6 cellular contexts compared by ENCODE assay signal in the genomic region with DNA sequence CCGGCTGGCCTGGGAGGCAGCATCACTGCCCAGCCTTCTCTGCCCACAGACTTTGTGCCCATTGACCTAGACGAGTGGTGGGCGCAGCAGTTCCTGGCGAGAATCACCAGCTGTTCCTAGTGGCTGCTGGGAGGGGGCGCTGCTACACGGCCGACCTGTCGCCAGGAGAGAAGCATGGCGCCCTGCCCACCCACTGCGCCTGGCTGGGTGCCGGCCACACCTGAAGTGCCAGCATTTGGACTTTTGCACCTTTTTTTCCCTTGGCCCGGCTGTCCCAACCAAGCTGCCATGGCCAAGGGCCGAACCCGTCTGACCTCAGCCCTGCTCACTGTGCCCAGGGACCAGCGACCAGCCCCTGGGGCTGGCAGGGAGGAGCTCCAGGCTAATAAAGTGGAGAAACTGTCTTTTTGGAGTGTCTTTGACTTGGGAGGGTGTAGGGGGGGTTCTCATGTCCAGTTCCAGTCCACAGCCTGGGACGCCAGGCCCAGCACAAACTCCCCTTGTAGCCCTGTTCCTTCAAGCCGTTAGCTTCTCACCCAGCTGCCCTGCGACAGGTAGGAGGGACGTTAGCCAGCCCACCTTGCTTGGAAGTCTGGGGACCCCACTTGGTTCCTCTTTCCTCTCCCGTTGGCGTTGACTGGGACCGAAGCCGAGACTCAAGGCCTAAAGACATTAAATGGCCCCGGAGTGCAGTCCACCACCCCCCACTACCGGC. TPM values are rescaled to one million over a fixed set of nuclear protein-coding genes. Genes with fewer than 3 reads are reported as not detected.
DNase-seq lines count a peak whose midpoint lies in the region; ATAC-seq and TF ChIP-seq lines count a peak whose summit lies in the region.

No MANE protein-coding gene starts in this region.

- peak overlapping the region; percentile 13; the same call in 1 of the 2 replicates for H2AFZ ChIP-seq in OCI-LY7 (ENCODE audit: low read length)

- H3K27ac ChIP-seq in OCI-LY7 (ENCODE audit: low read depth, low read length, poor library complexity, severe bottlenecking) (peak overlapping the region; percentile 66), rectal smooth muscle tissue (ENCODE audit: low read depth, low read length) (peak overlapping the region; percentile 87)

- ATAC-seq in GM21529 (IDR thresholded peaks at IDR 0.05; ENCODE audit: unreplicated experiment) (peak; percentile 1), HG02870 (IDR thresholded peaks at IDR 0.05; ENCODE audit: unreplicated experiment) (no peak)

- H3K9ac ChIP-seq in rectal smooth muscle tissue (ENCODE audit: low read length) = peak overlapping the region; percentile 86

- intact Hi-C loops in OCI-LY7 (cut with micrococcal nuclease; ENCODE audit: unreplicated experiment) = loop anchor here (2.0 kb wide), 1 partner anchor 21 kb away; a partner anchor contains a TSS

- no peaks in the 10 kb centered on the region for H3K9me3 ChIP-seq in OCI-LY7 (ENCODE audit: low read length)

- H3K4me1 ChIP-seq in OCI-LY7 (ENCODE audit: insufficient read depth, low read length, poor library complexity, severe bottlenecking) (peaks cover 26% of the 10 kb centered on the region), rectal smooth muscle tissue (ENCODE audit: control insufficient read depth, insufficient read depth, low read length) (peaks cover 12% of the 10 kb centered on the region)

- peak overlapping the region; percentile 70 for H3K4me3 ChIP-seq in OCI-LY7 (ENCODE audit: low read depth, low read length, poor library complexity, severe bottlenecking)
- peak overlapping the region; percentile 80 for H3K4me3 ChIP-seq in rectal smooth muscle tissue (ENCODE audit: low read length)

- H4K20me1 ChIP-seq in OCI-LY7 (ENCODE audit: insufficient read depth, low read length) = no peaks in the 10 kb centered on the region

- DNase-seq in OCI-LY7 (ENCODE audit: low spot score) (peak; percentile 75), dermis blood vessel endothelial cell (peak; percentile 49), kidney glomerular epithelial cell (lab: John Stamatoyannopoulos, UW) (no peak)

- BruUV-seq in OCI-LY7 (replicated peaks; lab: Mats Ljungman, UMichigan) = TSS peak; percentile 40

- CTCF ChIA-PET in OCI-LY7 (lab: Charles Lee; ENCODE audit: unreplicated experiment) = no interaction called here

- H3K79me2 ChIP-seq in OCI-LY7 (ENCODE audit: insufficient read depth, low read depth, low read length) = peaks cover 4% of the 10 kb centered on the region; the same call in 1 of the 2 replicates

- H3K27me3 ChIP-seq in rectal smooth muscle tissue (ENCODE audit: control insufficient read depth, insufficient read depth, low read length) = no peaks in the 10 kb centered on the region

- peak; percentile 87 for TF ChIP-seq CTCF in OCI-LY7 (conservative IDR thresholded peaks at IDR 0.05; ENCODE audit: low read length)

- H3K36me3 ChIP-seq in OCI-LY7 (ENCODE audit: insufficient read depth, low read length) (peaks cover 10% of the 10 kb centered on the region), rectal smooth muscle tissue (ENCODE audit: control insufficient read depth, insufficient read depth, low read length) (no peaks in the 10 kb centered on the region)

- H3K4me2 ChIP-seq in OCI-LY7 (ENCODE audit: low read length) = peak overlapping the region; percentile 77

- H3K9me2 ChIP-seq in OCI-LY7 (ENCODE audit: insufficient read depth, low read length) = no peaks in the 10 kb centered on the region

- POLR2A ChIA-PET in OCI-LY7 (lab: Charles Lee) = interaction anchor here (0.6 kb wide), 1 partner anchor 1300 kb away, joined by 3 read pairs; no protein-coding TSS in a partner anchor

RNA-seq across cellular contexts. Expression of a gene that starts 0.9 kb away (rescaled TPM):
- total RNA-seq in OCI-LY7 (2014; rRNA removed; shearing (Covaris generic)) = 77.6 and 110 TPM in 2 replicates
- total RNA-seq in OCI-LY7 (2022) (143 and 153 TPM in 2 replicates), dermis blood vessel endothelial cell (10.7 and 15.1 TPM in 2 replicates)

RNA-seq across cellular contexts. Expression of a gene that starts 6.6 kb away (rescaled TPM):
- 62.8 and 63.2 TPM in 2 replicates for total RNA-seq in OCI-LY7 (2014; rRNA removed; shearing (Covaris generic))
- 47.8 and 64.1 TPM in 2 replicates for total RNA-seq in OCI-LY7 (2022)
- 11.2 and 12.6 TPM in 2 replicates for total RNA-seq in dermis blood vessel endothelial cell

RNA-seq across cellular contexts. Expression of a gene that starts 12.1 kb away (rescaled TPM):
- 135 and 152 TPM in 2 replicates for total RNA-seq in OCI-LY7 (2014; rRNA removed; shearing (Covaris generic))
- total RNA-seq in OCI-LY7 (2022) (83.9 and 99.0 TPM in 2 replicates), dermis blood vessel endothelial cell (76.4 and 83.6 TPM in 2 replicates)

RNA-seq across cellular contexts. Expression of a gene that starts 17.4 kb away (rescaled TPM):
- 0.46 and 0.47 TPM in 2 replicates for total RNA-seq in OCI-LY7 (2014; rRNA removed; shearing (Covaris generic))
- 0.81 and 1.2 TPM in 2 replicates for total RNA-seq in OCI-LY7 (2022)
- 0.14 and 0.17 TPM in 2 replicates for total RNA-seq in dermis blood vessel endothelial cell

RNA-seq across cellular contexts. Expression of a gene that starts 19.7 kb away (rescaled TPM):
- total RNA-seq in OCI-LY7 (2014; rRNA removed; shearing (Covaris generic)) = 129 and 136 TPM in 2 replicates
- total RNA-seq in OCI-LY7 (2022) (129 and 133 TPM in 2 replicates), dermis blood vessel endothelial cell (32.9 and 49.0 TPM in 2 replicates)
